ENCODE assay signal across 17 cellular contexts in the genomic region with DNA sequence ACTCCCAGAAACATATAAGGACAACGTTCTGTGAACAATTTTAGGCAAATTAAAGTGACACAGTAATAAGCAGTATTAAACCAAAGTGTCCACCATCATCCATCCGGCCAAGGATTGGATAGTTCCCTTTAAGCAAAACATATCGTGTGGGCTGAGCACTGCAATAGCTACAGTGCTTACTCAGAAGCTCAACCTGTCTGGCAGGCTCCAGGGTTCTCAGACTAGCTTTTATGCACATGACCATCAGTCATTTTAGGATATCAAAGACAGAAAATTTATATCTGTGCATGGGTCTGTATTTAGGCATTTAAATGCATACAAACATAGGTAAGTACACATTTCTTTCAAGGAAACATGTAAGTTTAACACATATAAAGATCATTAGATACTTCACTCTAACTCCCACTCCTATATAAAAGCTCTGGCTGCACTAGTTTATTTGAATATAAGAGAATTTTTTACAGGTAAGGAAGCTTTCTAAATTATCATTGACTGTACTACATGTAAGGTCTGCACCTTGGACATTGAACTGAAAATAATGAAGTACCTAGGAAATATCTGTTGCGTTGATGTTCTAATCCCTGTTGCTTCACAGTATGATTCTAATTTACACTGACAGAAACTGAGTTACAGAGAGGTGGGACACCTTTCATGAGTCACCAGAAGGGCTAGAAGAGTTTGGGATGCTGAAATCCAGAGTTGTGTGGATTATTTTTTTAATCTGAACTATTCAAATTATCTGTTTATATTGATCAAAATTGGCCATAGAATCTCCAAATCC.
DNase-seq lines count a peak whose midpoint lies in the region; ATAC-seq, FAIRE-seq and TF ChIP-seq lines count a peak whose summit lies in the region.
"Had no signal": no experiment of that assay in that cellular context is flagged by ENCODE, and none has a peak within 500 bp of the region (broad histone marks: within the 10 kb centered on the region; RNA-seq: fewer than 3 reads in every experiment).

No MANE protein-coding gene starts in this region.

- BruUV-seq in HepG2 (replicated peaks; lab: Mats Ljungman, UMichigan) = no TSS peak

- intact Hi-C loops in HepG2 (cut with micrococcal nuclease; ENCODE audit: unreplicated experiment) = no loop called here

- no peak overlapping the region for H3K4me3 Mint-ChIP-seq in nephron

- H3K27ac Mint-ChIP-seq in nephron = peak overlapping the region; percentile 31 to 71 (median 56)

- H3K27me3 Mint-ChIP-seq in nephron (ENCODE audit: low read depth) = peaks cover 3% of the 10 kb centered on the region

- DNase-seq in HepG2 (ENCODE audit: low spot score) (no peak), epithelial cell of esophagus (ENCODE audit: low read depth) (peak; percentile 93), mucosa of gallbladder (ENCODE audit: low spot score) (no peak), glomerular visceral epithelial cell (ENCODE audit: extremely low spot score) (no peak), cerebellum (ENCODE audit: low spot score) (no peak)
- DNase-seq: C1 segment of cervical spinal cord, DMS153, EL, MM.1S, NCI-H1105, NCI-H187 treated with DMSO at 0.1 percent for 48 hours, NCI-H446 treated with DMSO at 0.1 percent for 48 hours, NCI-H774 had no signal

- peaks cover 10% of the 10 kb centered on the region for H3K4me1 Mint-ChIP-seq in nephron

- H3K79me2 ChIP-seq in HepG2 (ENCODE audit: insufficient read depth, low read length) = no peaks in the 10 kb centered on the region

- H3K4me3 ChIP-seq in liver (ENCODE audit: low read depth in 1 of 3, low read length in 3 of 3) (no peak overlapping the region), HepG2 (replicated peaks in 1 of 3; ENCODE audit: insufficient read depth in 1 of 3, low read depth in 2 of 3, low read length in 3 of 3) (no peak overlapping the region), epithelial cell of esophagus (ENCODE audit: low read length) (no peak overlapping the region)

- H3K4me1 ChIP-seq in liver (ENCODE audit: control insufficient read depth in 4 of 4, insufficient read depth in 4 of 4, low read length in 3 of 4) (peaks cover 6 to 12% (median 9%) of the 10 kb centered on the region in 4 donors), HepG2 (ENCODE audit: insufficient read depth, low read length) (peaks cover 27% of the 10 kb centered on the region)

- no peak for TF ChIP-seq EP300 in HepG2 (IDR thresholded peaks at IDR 0.05; ENCODE audit: low read depth in 2 of 2, low read length in 2 of 2)
- no peak for TF ChIP-seq EP300 in HepG2 (CRISPR knock-in tag; IDR thresholded peaks at IDR 0.05; ENCODE audit: borderline replicate concordance)

- TF ChIP-seq RAD21 in liver (IDR thresholded peaks at IDR 0.05) (no peak), HepG2 (CRISPR knock-in tag; IDR thresholded peaks at IDR 0.05) (no peak)

- FAIRE-seq in HepG2 (lab: Jason Lieb, UNC) = no peak

- H3K27ac ChIP-seq in liver (ENCODE audit: low read depth in 1 of 2, low read length in 2 of 2) (no peak overlapping the region), HepG2 (ENCODE audit: extremely low read length, insufficient read depth, low read length) (no peak overlapping the region)
- H3K27ac ChIP-seq: KMS-11 had no signal

- in situ Hi-C loops in HepG2 (cut with HindIII; ENCODE audit: extremely low pct_ligation_motif_present, low pct_unique_long_range_greater_than_20kb) = no loop called here

- TF ChIP-seq POLR2A in HepG2 (IDR thresholded peaks at IDR 0.05; ENCODE audit: insufficient read depth in 1 of 2, low read depth in 2 of 2, low read length in 2 of 2) = no peak

- H3K27me3 ChIP-seq in liver (ENCODE audit: control insufficient read depth in 4 of 4, insufficient read depth in 4 of 4, low read length in 3 of 4) = no peaks in the 10 kb centered on the region
- H3K27me3 ChIP-seq in HepG2 (ENCODE audit: control insufficient read depth in 1 of 2, insufficient read depth in 2 of 2, low read length in 2 of 2) = no peaks in the 10 kb centered on the region

- POLR2A ChIA-PET in HepG2 (lab: Yijun Ruan, JAX) = no interaction called here

- H3K36me3 Mint-ChIP-seq in nephron (ENCODE audit: low read depth) = peaks cover 30% of the 10 kb centered on the region

- H4K20me1 ChIP-seq in HepG2 (ENCODE audit: insufficient read depth, low read length) = peaks cover 4% of the 10 kb centered on the region

- no peak overlapping the region for H3K4me2 ChIP-seq in HepG2 (ENCODE audit: low read depth, low read length)
- H3K4me2 ChIP-seq: KMS-11 had no signal

- TF ChIP-seq CTCF in liver (IDR thresholded peaks at IDR 0.05; ENCODE audit: low read depth, low read length, missing input control) = no peak
- TF ChIP-seq CTCF in HepG2 (CRISPR knock-in tag; IDR thresholded peaks at IDR 0.05) = no peak
- TF ChIP-seq CTCF in epithelial cell of esophagus (IDR thresholded peaks at IDR 0.05; ENCODE audit: insufficient read depth, low read depth, low read length, missing control alignments) = no peak
- no peak for TF ChIP-seq CTCF in nephron (IDR thresholded peaks at IDR 0.05; ENCODE audit: unreplicated experiment in 3 of 3)

- no peaks in the 10 kb centered on the region for H3K9me3 ChIP-seq in liver (ENCODE audit: control insufficient read depth in 4 of 4, low read length in 3 of 4)
- H3K9me3 ChIP-seq in HepG2 (ENCODE audit: low read length) = no peaks in the 10 kb centered on the region

- no peak overlapping the region for H3K9ac ChIP-seq in liver (ENCODE audit: low read depth in 1 of 2, low read length in 2 of 2)
- H3K9ac ChIP-seq in HepG2 (ENCODE audit: insufficient read depth, low read depth, low read length) = no peak overlapping the region
- H3K9ac ChIP-seq: KMS-11 had no signal

- CTCF ChIA-PET in HepG2 (lab: Yijun Ruan, JAX; ENCODE audit: low intra/inter-chr PET ratio, low total read pairs) = no interaction called here

- H3K36me3 ChIP-seq in liver (ENCODE audit: control insufficient read depth in 4 of 4, insufficient read depth in 3 of 4, low read depth in 1 of 4, low read length in 3 of 4) (no peaks in the 10 kb centered on the region), HepG2 (replicated peaks in 1 of 2; ENCODE audit: control insufficient read depth in 1 of 2, insufficient read depth in 2 of 2, low read length in 2 of 2) (no peaks in the 10 kb centered on the region; a peak in 2 of 5 replicates)

- ATAC-seq in HepG2 = no peak
- ATAC-seq in GM19035 (IDR thresholded peaks at IDR 0.05; ENCODE audit: unreplicated experiment) = no peak

- H3K9me3 Mint-ChIP-seq in nephron = no peaks in the 10 kb centered on the region

- no peak overlapping the region for H2AFZ ChIP-seq in HepG2 (ENCODE audit: low read length)

- 77% methylated on average over 4 of the region's 4 CpGs for WGBS in liver
- WGBS in HepG2 (ENCODE audit: low lambda C conversion rate) = 92% methylated on average over 4 of the region's 4 CpGs

TF ChIP-seq in liver, 16 proteins besides CTCF, POLR2A, EP300 and RAD21 (continues in another document):
- no peak for TF ChIP-seq TAF1 (conservative IDR thresholded peaks at IDR 0.05)
- peak; percentile 68 for TF ChIP-seq HNF4A (conservative IDR thresholded peaks at IDR 0.05)
- no peak for TF ChIP-seq YY1 (IDR thresholded peaks at IDR 0.05)

TF ChIP-seq in HepG2, 621 proteins besides CTCF, POLR2A, EP300 and RAD21 (continues in another document):
- TF ChIP-seq POLR2G (IDR thresholded peaks at IDR 0.05; ENCODE audit: low read depth, low read length) (no peak), ZNF775 (CRISPR knock-in tag; IDR thresholded peaks at IDR 0.05; ENCODE audit: borderline replicate concordance) (no peak), RBM22 (optimal IDR thresholded peaks at IDR 0.05; ENCODE audit: low read length) (no peak), SUZ12 (IDR thresholded peaks at IDR 0.05; ENCODE audit: low read depth, low read length) (no peak), ZBTB7B (CRISPR knock-in tag; IDR thresholded peaks at IDR 0.05) (no peak), SOX5 (CRISPR knock-in tag; IDR thresholded peaks at IDR 0.05; ENCODE audit: borderline replicate concordance) (no peak), ARNT2 (CRISPR knock-in tag; IDR thresholded peaks at IDR 0.05; ENCODE audit: low read depth) (no peak)
- TF ChIP-seq, protein P1, sequence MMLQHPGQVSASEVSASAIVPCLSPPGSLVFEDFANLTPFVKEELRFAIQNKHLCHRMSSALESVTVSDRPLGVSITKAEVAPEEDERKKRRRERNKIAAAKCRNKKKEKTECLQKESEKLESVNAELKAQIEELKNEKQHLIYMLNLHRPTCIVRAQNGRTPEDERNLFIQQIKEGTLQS (CRISPR knock-in tag; IDR thresholded peaks at IDR 0.05) = no peak
- TF ChIP-seq, protein P2, sequence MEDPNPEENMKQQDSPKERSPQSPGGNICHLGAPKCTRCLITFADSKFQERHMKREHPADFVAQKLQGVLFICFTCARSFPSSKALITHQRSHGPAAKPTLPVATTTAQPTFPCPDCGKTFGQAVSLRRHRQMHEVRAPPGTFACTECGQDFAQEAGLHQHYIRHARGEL (CRISPR knock-in tag; IDR thresholded peaks at IDR 0.05) = no peak
- TF ChIP-seq, protein P3, sequence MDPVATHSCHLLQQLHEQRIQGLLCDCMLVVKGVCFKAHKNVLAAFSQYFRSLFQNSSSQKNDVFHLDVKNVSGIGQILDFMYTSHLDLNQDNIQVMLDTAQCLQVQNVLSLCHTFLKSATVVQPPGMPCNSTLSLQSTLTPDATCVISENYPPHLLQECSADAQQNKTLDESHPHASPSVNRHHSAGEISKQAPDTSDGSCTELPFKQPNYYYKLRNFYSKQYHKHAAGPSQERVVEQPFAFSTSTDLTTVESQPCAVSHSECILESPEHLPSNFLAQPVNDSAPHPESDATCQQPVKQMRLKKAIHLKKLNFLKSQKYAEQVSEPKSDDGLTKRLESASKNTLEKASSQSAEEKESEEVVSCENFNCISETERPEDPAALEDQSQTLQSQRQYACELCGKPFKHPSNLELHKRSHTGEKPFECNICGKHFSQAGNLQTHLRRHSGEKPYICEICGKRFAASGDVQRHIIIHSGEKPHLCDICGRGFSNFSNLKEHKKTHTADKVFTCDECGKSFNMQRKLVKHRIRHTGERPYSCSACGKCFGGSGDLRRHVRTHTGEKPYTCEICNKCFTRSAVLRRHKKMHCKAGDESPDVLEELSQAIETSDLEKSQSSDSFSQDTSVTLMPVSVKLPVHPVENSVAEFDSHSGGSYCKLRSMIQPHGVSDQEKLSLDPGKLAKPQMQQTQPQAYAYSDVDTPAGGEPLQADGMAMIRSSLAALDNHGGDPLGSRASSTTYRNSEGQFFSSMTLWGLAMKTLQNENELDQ (CRISPR knock-in tag; IDR thresholded peaks at IDR 0.05; ENCODE audit: borderline replicate concordance) = no peak
